ENCODE assay signal across 20 cellular contexts in the genomic region with DNA sequence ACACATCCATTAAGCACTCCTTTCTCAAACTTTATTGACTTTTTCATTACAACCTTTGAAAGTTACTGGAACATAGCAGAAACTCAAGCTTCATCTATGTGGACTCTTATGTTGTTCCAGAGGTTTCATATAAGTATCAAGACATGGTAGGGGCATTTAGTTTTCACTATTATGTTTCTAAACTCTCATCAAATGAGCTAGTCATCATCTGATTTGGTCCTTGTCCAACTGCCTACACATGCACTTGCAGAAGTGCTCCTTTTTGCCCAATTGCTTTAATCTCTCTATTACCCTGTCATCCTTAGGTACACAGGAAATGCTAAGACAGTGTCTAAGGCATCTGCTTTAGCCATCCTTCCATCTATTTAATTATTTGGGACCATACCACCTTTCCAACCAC. TPM values are rescaled to one million over a fixed set of nuclear protein-coding genes. Genes with fewer than 3 reads are reported as not detected.
DNase-seq lines count a peak whose midpoint lies in the region; ATAC-seq and TF ChIP-seq lines count a peak whose summit lies in the region.
"Had no signal": no experiment of that assay in that cellular context is flagged by ENCODE, and none has a peak within 500 bp of the region (broad histone marks: within the 10 kb centered on the region; RNA-seq: fewer than 3 reads in every experiment).

No MANE protein-coding gene starts in this region.

- H4K20me1 ChIP-seq in HCT116 (ENCODE audit: insufficient read depth) = no peaks in the 10 kb centered on the region
- H4K20me1 ChIP-seq in PC-3 (ENCODE audit: low read length) = no peaks in the 10 kb centered on the region

- CTCF ChIA-PET in HCT116 (lab: Charles Lee) = no interaction called here
- CTCF ChIA-PET in PC-3 (lab: Charles Lee) = no interaction called here

- H3K79me2 ChIP-seq in HCT116 (ENCODE audit: insufficient read depth, low read length) = no peaks in the 10 kb centered on the region
- H3K79me2 ChIP-seq in PC-3 (ENCODE audit: low read length) = no peaks in the 10 kb centered on the region

- H3K9me3 ChIP-seq in HCT116 (ENCODE audit: control insufficient read depth in 1 of 2, insufficient read depth in 1 of 2, low read depth in 1 of 2, low read length in 2 of 2) = no peaks in the 10 kb centered on the region
- no peaks in the 10 kb centered on the region for H3K9me3 ChIP-seq in PC-3 (ENCODE audit: low read length)
- H3K9me3 ChIP-seq: Peyer's patch, SJCRH30 had no signal

- no peak for TF ChIP-seq RAD21 in HCT116 (IDR thresholded peaks at IDR 0.05; ENCODE audit: low read depth)

- no peaks in the 10 kb centered on the region for H3K27me3 ChIP-seq in HCT116 (ENCODE audit: insufficient read depth, low read length)
- no peaks in the 10 kb centered on the region for H3K27me3 ChIP-seq in PC-3 (ENCODE audit: low read length)
- H3K27me3 ChIP-seq: Peyer's patch, SJCRH30 had no signal

- DNase-seq in HCT116 (ENCODE audit: low read depth, low spot score) = no peak
- peak; percentile 68 for DNase-seq in PC-3
- DNase-seq in fibroblast of the aortic adventitia (ENCODE audit: low read depth) = peak; percentile 5
- peak; percentile 24 for DNase-seq in superior temporal gyrus (ENCODE audit: extremely low spot score)
- DNase-seq in hippocampal formation (lab: John Stamatoyannopoulos, UW) = no peak
- DNase-seq in activated effector memory CD4-positive, alpha-beta T cell treated with anti-CD3 and anti-CD28 coated beads, Interleukin-2, amount 50 U/mL, for 16 hours = no peak
- DNase-seq: CD4-positive, CD25-positive, alpha-beta regulatory T cell; COR-L47; DMS79 treated with DMSO at 0.1 percent for 48 hours; Kasumi-1; NCI-H1092 treated with DMSO at 0.1 percent for 48 hours; NCI-H1436 treated with DMSO at 0.1 percent for 48 hours; NCI-H1930; NCI-H2227 treated with DMSO at 0.1 percent for 48 hours; NCI-H510A; NK-92 treated with Interleukin-12 subunit alpha and Interleukin-12 subunit beta, amount 100 ng/mL, for 24 hours; Peyer's patch; SJCRH30 had no signal

- RAD21 ChIA-PET in HCT116 (lab: Charles Lee; ENCODE audit: low non-redundant PET in 1 of 2, low total read pairs in 2 of 2, uncharacterized antibody in 2 of 2, unreplicated experiment in 2 of 2) = no interaction called here

- H3K4me2 ChIP-seq in HCT116 (ENCODE audit: low read length) (peak overlapping the region; percentile 31), PC-3 (ENCODE audit: low read length) (0 out of 2 replicates have a peak overlapping the region, but pooled peaks have one; percentile 2)

- intact Hi-C loops in HCT116 (cut with micrococcal nuclease) = loop anchor here (5.0 kb wide), 1 partner anchor 34 kb away; no protein-coding TSS in a partner anchor
- intact Hi-C loops in PC-3 (cut with micrococcal nuclease) = no loop called here

- ATAC-seq in HCT116 = no peak
- ATAC-seq in PC-3 = peak; percentile 7; the same call in 1 of the 2 replicates
- no peak for ATAC-seq in HG02763 (IDR thresholded peaks at IDR 0.05; ENCODE audit: unreplicated experiment)

- no peak for TF ChIP-seq POLR2A in HCT116 (IDR thresholded peaks at IDR 0.05; ENCODE audit: borderline replicate concordance, extremely low read depth, insufficient read depth, insufficient read length)

- TF ChIP-seq CTCF in HCT116 (IDR thresholded peaks at IDR 0.05 in 2 of 3, conservative IDR thresholded peaks at IDR 0.05 in 1 of 3; ENCODE audit: borderline replicate concordance in 1 of 3, insufficient read depth in 1 of 3, low read depth in 2 of 3, low read length in 2 of 3) = no peak
- no peak for TF ChIP-seq CTCF in PC-3 (conservative IDR thresholded peaks at IDR 0.05; ENCODE audit: low read depth, low read length)
- no peak for TF ChIP-seq CTCF in fibroblast of the aortic adventitia (IDR thresholded peaks at IDR 0.05; ENCODE audit: insufficient read depth, low read length)

- BruUV-seq in HCT116 (replicated peaks; lab: Mats Ljungman, UMichigan) = no TSS peak
- BruUV-seq in PC-3 (replicated peaks; lab: Mats Ljungman, UMichigan) = no TSS peak

- peaks cover 20 to 48% of the 10 kb centered on the region in 2 experiments for H3K4me1 ChIP-seq in HCT116 (ENCODE audit: control insufficient read depth in 1 of 2, insufficient read depth in 2 of 2, low read length in 2 of 2)
- peaks cover 42% of the 10 kb centered on the region for H3K4me1 ChIP-seq in PC-3 (ENCODE audit: insufficient read depth, low read length)
- H3K4me1 ChIP-seq: Peyer's patch, SJCRH30 had no signal

- H3K36me3 ChIP-seq in HCT116 (ENCODE audit: control insufficient read depth in 1 of 2, insufficient read depth in 2 of 2, low read length in 2 of 2) (no peaks in the 10 kb centered on the region), PC-3 (ENCODE audit: low read depth, low read length) (no peaks in the 10 kb centered on the region)
- H3K36me3 ChIP-seq: Peyer's patch, SJCRH30 had no signal

- no peak overlapping the region for H3K4me3 ChIP-seq in HCT116 (replicated peaks in 1 of 2; ENCODE audit: low read depth in 1 of 2, low read length in 2 of 2)
- H3K4me3 ChIP-seq in PC-3 (ENCODE audit: low read length) = no peak overlapping the region
- H3K4me3 ChIP-seq in fibroblast of the aortic adventitia (ENCODE audit: low read depth, low read length) = no peak overlapping the region
- H3K4me3 ChIP-seq: Peyer's patch, SJCRH30 had no signal

- H2AFZ ChIP-seq in HCT116 (ENCODE audit: low read depth, low read length, poor library complexity, severe bottlenecking) (no peak overlapping the region), PC-3 (ENCODE audit: low read length) (no peak overlapping the region)

- H3K27ac ChIP-seq in HCT116 (ENCODE audit: low read depth, low read length) (no peak overlapping the region), PC-3 (ENCODE audit: low read length) (peak overlapping the region; percentile 95)
- H3K27ac ChIP-seq: Peyer's patch, SJCRH30 had no signal

- H3K9me2 ChIP-seq in HCT116 (ENCODE audit: insufficient read depth) (no peaks in the 10 kb centered on the region), PC-3 (replicated peaks; ENCODE audit: low read length) (no peaks in the 10 kb centered on the region)

- POLR2A ChIA-PET in HCT116 (lab: Charles Lee) (interaction anchor here (0.6 kb wide), 1 partner anchor 25 kb away, joined by 4 read pairs; no protein-coding TSS in a partner anchor), PC-3 (lab: Charles Lee; ENCODE audit: unreplicated experiment) (no interaction called here)

- H3K9ac ChIP-seq in HCT116 (ENCODE audit: low read length) (no peak overlapping the region), PC-3 (ENCODE audit: low read length) (no peak overlapping the region)

- H3F3A ChIP-seq in PC-3 (ENCODE audit: low read length, unreplicated experiment) = peaks cover 10% of the 10 kb centered on the region

TF ChIP-seq in HCT116, 20 proteins besides CTCF, POLR2A, EP300 and RAD21 (continues in another document):
- TF ChIP-seq EZH2phosphoT487 (IDR thresholded peaks at IDR 0.05; ENCODE audit: borderline replicate concordance) (no peak), POLR2AphosphoS5 (IDR thresholded peaks at IDR 0.05; ENCODE audit: low read depth, low read length) (no peak), REST (IDR thresholded peaks at IDR 0.05; ENCODE audit: low read depth) (no peak), ZFX (IDR thresholded peaks at IDR 0.05) (no peak), EGR1 (IDR thresholded peaks at IDR 0.05; ENCODE audit: low read depth) (no peak), ATF3 (IDR thresholded peaks at IDR 0.05) (no peak), JUND (IDR thresholded peaks at IDR 0.05) (no peak), CEBPB (IDR thresholded peaks at IDR 0.05; ENCODE audit: low read depth) (no peak), ELF1 (IDR thresholded peaks at IDR 0.05; ENCODE audit: borderline replicate concordance, low read depth) (no peak), YY1 (IDR thresholded peaks at IDR 0.05; ENCODE audit: extremely low read depth, insufficient replicate concordance, low read depth, low read length) (no peak), ZNF274 (IDR thresholded peaks at IDR 0.05; ENCODE audit: low read depth, low read length) (no peak), SRF (IDR thresholded peaks at IDR 0.05; ENCODE audit: low read depth) (no peak)

RNA-seq across cellular contexts. Expression of gene EPGN, which starts 42.2 kb away (rescaled TPM):
- 1.5 TPM for total RNA-seq in HCT116 (2021; ENCODE audit: unreplicated experiment)
- 0.47 and 0.75 TPM in 2 replicates for polyA plus RNA-seq in HCT116 (2012)
- 70.7 and 98.0 TPM in 2 replicates for total RNA-seq in PC-3 (2014; rRNA removed)
- 0.90 TPM in 1 of 2 replicates, not detected in the other for total RNA-seq in fibroblast of the aortic adventitia (ENCODE audit: low replicate concordance)
- total RNA-seq: G401, Peyer's patch, SJCRH30 had no signal
- polyA plus RNA-seq: CD4-positive, CD25-positive, alpha-beta regulatory T cell had no signal

Comparison
In these comparisons a context has a peak if more than half of its experiments do, and no peak if none do; other contexts are left out.
1. DNase-seq: peak in PC-3 (single experiment), fibroblast of the aortic adventitia (single experiment) and superior temporal gyrus (single experiment); none in HCT116 (single experiment), hippocampal formation (0 of 2) and activated effector memory CD4-positive, alpha-beta T cell treated with anti-CD3 and anti-CD28 coated beads, Interleukin-2, amount 50 U/mL, for 16 hours (single experiment).
2. RNA of gene EPGN, which starts 42.2 kb away (total RNA-seq): 70.7 to 98.0 TPM in PC-3; 1.5 TPM in HCT116 (single experiment) and 0.90 TPM in fibroblast of the aortic adventitia; every median in the first group is over 10 times any median in the second.